In genomic region chrX:46322929-46323328, GRCh38 we compare ENCODE assay signal across 7 cellular contexts.
DNase-seq lines count a peak whose midpoint lies in the region; ATAC-seq and TF ChIP-seq lines count a peak whose summit lies in the region.
"Not testable (repeated sequence)": the region's sequence is repeated elsewhere in the genome, so short reads cannot be mapped to it uniquely, and the experiment has no call there.

No MANE protein-coding gene starts in this region.

- not testable (repeated sequence) for H3K36me3 Mint-ChIP-seq in T-helper 2 cell treated with Interferon-gamma antibody and Interleukin-4, amounts not matched to agents 5 μg/mL and 100 μg/mL, for 36 hours (ENCODE audit: low read depth); activated T-helper 1 cell treated with anti-CD3 and anti-CD28 coated beads, Interleukin-12 subunit alpha, Interleukin-12 subunit beta, Interleukin-2, Interleukin-4 antibody, amounts not matched to agents 30 ng/mL and 10 ng/mL and 1 ng/mL, durations not matched to agents 14 hours and 24 hours and 36 hours (ENCODE audit: low read depth); activated naive CD4-positive, alpha-beta T cell treated with anti-CD3 and anti-CD28 coated beads, Interleukin-2, amount 50 U/mL, for 24 hours

- peak overlapping the region; percentile 40 for H3K4me3 ChIP-seq in A673 (ENCODE audit: low read depth, low read length, poor library complexity, severe bottlenecking)
- not testable (repeated sequence) for H3K4me3 ChIP-seq in HCT116 (replicated peaks in 1 of 2; ENCODE audit: low read depth in 1 of 2, low read length in 2 of 2); hepatocyte

- not testable (repeated sequence) for H3K27me3 ChIP-seq in A673 (replicated peaks; ENCODE audit: insufficient read depth, low read depth, low read length, poor library complexity); HCT116 (ENCODE audit: insufficient read depth, low read length); hepatocyte

- not testable (repeated sequence) for H3K4me2 ChIP-seq in HCT116 (ENCODE audit: low read length); hepatocyte

- H3K27ac ChIP-seq in A673 (ENCODE audit: low read depth, low read length, poor library complexity, severe bottlenecking) (peak overlapping the region; percentile 96), HCT116 (ENCODE audit: low read depth, low read length) (peak overlapping the region; percentile 88), hepatocyte (peak overlapping the region; percentile 94)

- H3K4me1 Mint-ChIP-seq in T-helper 2 cell treated with Interferon-gamma antibody and Interleukin-4, amounts not matched to agents 5 μg/mL and 100 μg/mL, for 36 hours (ENCODE audit: low read depth), result peaks cover 57% of the 10 kb centered on the region
- peaks cover 62% of the 10 kb centered on the region for H3K4me1 Mint-ChIP-seq in activated T-helper 1 cell treated with anti-CD3 and anti-CD28 coated beads, Interleukin-12 subunit alpha, Interleukin-12 subunit beta, Interleukin-2, Interleukin-4 antibody, amounts not matched to agents 30 ng/mL and 10 ng/mL and 1 ng/mL, durations not matched to agents 14 hours and 24 hours and 36 hours (ENCODE audit: low read depth)
- peaks cover 73% of the 10 kb centered on the region for H3K4me1 Mint-ChIP-seq in activated naive CD4-positive, alpha-beta T cell treated with anti-CD3 and anti-CD28 coated beads, Interleukin-2, amount 50 U/mL, for 24 hours

- not testable (repeated sequence) for H3K9me2 ChIP-seq in HCT116 (ENCODE audit: insufficient read depth); hepatocyte (replicated peaks; ENCODE audit: insufficient read depth)

- not testable (repeated sequence) for H3K4me3 Mint-ChIP-seq in T-helper 2 cell treated with Interferon-gamma antibody and Interleukin-4, amounts not matched to agents 5 μg/mL and 100 μg/mL, for 36 hours; activated T-helper 1 cell treated with anti-CD3 and anti-CD28 coated beads, Interleukin-12 subunit alpha, Interleukin-12 subunit beta, Interleukin-2, Interleukin-4 antibody, amounts not matched to agents 30 ng/mL and 10 ng/mL and 1 ng/mL, durations not matched to agents 14 hours and 24 hours and 36 hours
- H3K4me3 Mint-ChIP-seq in activated naive CD4-positive, alpha-beta T cell treated with anti-CD3 and anti-CD28 coated beads, Interleukin-2, amount 50 U/mL, for 24 hours, result peak overlapping the region; percentile 45

- H3K79me2 ChIP-seq in HCT116 (ENCODE audit: insufficient read depth, low read length), result peaks cover 14% of the 10 kb centered on the region; the same call in 1 of the 2 replicates
- not testable (repeated sequence) for H3K79me2 ChIP-seq in hepatocyte

- H3K4me1 ChIP-seq in A673 (ENCODE audit: insufficient read depth, low read length, poor library complexity, severe bottlenecking), result peaks cover 79% of the 10 kb centered on the region
- peaks cover 65 to 98% of the 10 kb centered on the region in 2 experiments for H3K4me1 ChIP-seq in HCT116 (ENCODE audit: control insufficient read depth in 1 of 2, insufficient read depth in 2 of 2, low read length in 2 of 2)
- H3K4me1 ChIP-seq in hepatocyte (ENCODE audit: insufficient read depth), result peaks cover 40% of the 10 kb centered on the region

- RAD21 ChIA-PET in HCT116 (lab: Charles Lee; ENCODE audit: low non-redundant PET in 1 of 2, low total read pairs in 2 of 2, uncharacterized antibody in 2 of 2, unreplicated experiment in 2 of 2), result not testable (repeated sequence)

- not testable (repeated sequence) for H3K9me3 Mint-ChIP-seq in T-helper 2 cell treated with Interferon-gamma antibody and Interleukin-4, amounts not matched to agents 5 μg/mL and 100 μg/mL, for 36 hours; activated T-helper 1 cell treated with anti-CD3 and anti-CD28 coated beads, Interleukin-12 subunit alpha, Interleukin-12 subunit beta, Interleukin-2, Interleukin-4 antibody, amounts not matched to agents 30 ng/mL and 10 ng/mL and 1 ng/mL, durations not matched to agents 14 hours and 24 hours and 36 hours; activated naive CD4-positive, alpha-beta T cell treated with anti-CD3 and anti-CD28 coated beads, Interleukin-2, amount 50 U/mL, for 24 hours

- 0 out of 2 replicates have a peak overlapping the region, but pooled peaks have one; percentile 63 for H3K9ac ChIP-seq in HCT116 (ENCODE audit: low read length)

- TF ChIP-seq POLR2A in HCT116 (IDR thresholded peaks at IDR 0.05; ENCODE audit: borderline replicate concordance, extremely low read depth, insufficient read depth, insufficient read length), result not testable (repeated sequence)

- BruUV-seq in A673 (replicated peaks; lab: Mats Ljungman, UMichigan); HCT116 (replicated peaks; lab: Mats Ljungman, UMichigan): not testable (repeated sequence)

- TF ChIP-seq RAD21 in HCT116 (IDR thresholded peaks at IDR 0.05; ENCODE audit: low read depth), result not testable (repeated sequence)

- H3K27ac Mint-ChIP-seq in T-helper 2 cell treated with Interferon-gamma antibody and Interleukin-4, amounts not matched to agents 5 μg/mL and 100 μg/mL, for 36 hours, result not testable (repeated sequence)
- H3K27ac Mint-ChIP-seq in activated T-helper 1 cell treated with anti-CD3 and anti-CD28 coated beads, Interleukin-12 subunit alpha, Interleukin-12 subunit beta, Interleukin-2, Interleukin-4 antibody, amounts not matched to agents 30 ng/mL and 10 ng/mL and 1 ng/mL, durations not matched to agents 14 hours and 24 hours and 36 hours, result peak overlapping the region; percentile 67
- H3K27ac Mint-ChIP-seq in activated naive CD4-positive, alpha-beta T cell treated with anti-CD3 and anti-CD28 coated beads, Interleukin-2, amount 50 U/mL, for 24 hours, result peak overlapping the region; percentile 69

- POLR2A ChIA-PET in A673 (lab: Charles Lee; ENCODE audit: low non-redundant PET); HCT116 (lab: Charles Lee): not testable (repeated sequence)

- not testable (repeated sequence) for TF ChIP-seq CTCF in A673 (conservative IDR thresholded peaks at IDR 0.05; ENCODE audit: low read depth, low read length); HCT116 (IDR thresholded peaks at IDR 0.05 in 2 of 3, conservative IDR thresholded peaks at IDR 0.05 in 1 of 3; ENCODE audit: borderline replicate concordance in 1 of 3, insufficient read depth in 1 of 3, low read depth in 2 of 3, low read length in 2 of 3); hepatocyte (IDR thresholded peaks at IDR 0.05; ENCODE audit: poor library complexity)

- not testable (repeated sequence) for H2AFZ ChIP-seq in HCT116 (ENCODE audit: low read depth, low read length, poor library complexity, severe bottlenecking); hepatocyte

- ATAC-seq in HCT116, result not testable (repeated sequence)

- H3K27me3 Mint-ChIP-seq in T-helper 2 cell treated with Interferon-gamma antibody and Interleukin-4, amounts not matched to agents 5 μg/mL and 100 μg/mL, for 36 hours (ENCODE audit: low read depth); activated T-helper 1 cell treated with anti-CD3 and anti-CD28 coated beads, Interleukin-12 subunit alpha, Interleukin-12 subunit beta, Interleukin-2, Interleukin-4 antibody, amounts not matched to agents 30 ng/mL and 10 ng/mL and 1 ng/mL, durations not matched to agents 14 hours and 24 hours and 36 hours (ENCODE audit: insufficient read depth); activated naive CD4-positive, alpha-beta T cell treated with anti-CD3 and anti-CD28 coated beads, Interleukin-2, amount 50 U/mL, for 24 hours: not testable (repeated sequence)

- H3K36me3 ChIP-seq in A673 (ENCODE audit: insufficient read depth, low read length, poor library complexity, severe bottlenecking); HCT116 (ENCODE audit: control insufficient read depth in 1 of 2, insufficient read depth in 2 of 2, low read length in 2 of 2); hepatocyte (replicated peaks; ENCODE audit: insufficient read depth, low read depth): not testable (repeated sequence)

- H4K20me1 ChIP-seq in HCT116 (ENCODE audit: insufficient read depth); hepatocyte (ENCODE audit: insufficient read depth, poor library complexity, severe bottlenecking): not testable (repeated sequence)

- intact Hi-C loops in A673 (cut with micrococcal nuclease; ENCODE audit: unreplicated experiment), result not testable (repeated sequence)
- intact Hi-C loops in HCT116 (cut with micrococcal nuclease), result loop anchor here (10.0 kb wide), 1 partner anchor 498 kb away; no protein-coding TSS in a partner anchor
- intact Hi-C loops in activated T-helper 1 cell treated with anti-CD3 and anti-CD28 coated beads, Interleukin-12 subunit alpha, Interleukin-12 subunit beta, Interleukin-2, Interleukin-4 antibody, amounts not matched to agents 30 ng/mL and 10 ng/mL and 1 ng/mL, durations not matched to agents 14 hours and 24 hours and 36 hours (cut with micrococcal nuclease), result loop anchor here (10.0 kb wide), 3 partner anchors 118 to 568 kb away; no protein-coding TSS in a partner anchor

- peak; percentile 72 for DNase-seq in A673 (ENCODE audit: low spot score)
- DNase-seq in HCT116 (ENCODE audit: low read depth, low spot score); activated T-helper 1 cell treated with anti-CD3 and anti-CD28 coated beads, Interleukin-12 subunit alpha, Interleukin-12 subunit beta, Interleukin-2, Interleukin-4 antibody, amounts not matched to agents 30 ng/mL and 10 ng/mL and 1 ng/mL, durations not matched to agents 14 hours and 24 hours and 36 hours (ENCODE audit: low spot score); hepatocyte (ENCODE audit: low spot score): not testable (repeated sequence)
- peak; percentile 6 for DNase-seq in T-helper 2 cell treated with Interferon-gamma antibody and Interleukin-4, amounts not matched to agents 5 μg/mL and 100 μg/mL, for 36 hours (ENCODE audit: low spot score)
- DNase-seq in stimulated activated CD4-positive, alpha-beta T cell treated with anti-CD3 and anti-CD28 coated beads, Interleukin-15, amount 100 ng/mL, for 24 hours, result peak; percentile 5

- not testable (repeated sequence) for H3K9me3 ChIP-seq in A673 (ENCODE audit: low read depth, low read length, poor library complexity, severe bottlenecking); HCT116 (ENCODE audit: control insufficient read depth in 1 of 2, insufficient read depth in 1 of 2, low read depth in 1 of 2, low read length in 2 of 2); hepatocyte (ENCODE audit: low read depth)

- CTCF ChIA-PET in A673 (lab: Charles Lee); HCT116 (lab: Charles Lee): not testable (repeated sequence)

- WGBS in hepatocyte (ENCODE audit: low lambda C conversion rate, missing lambda C conversion rate), result 49% methylated on average over 5 of the region's 5 CpGs
